Comparison of ENCODE assay signal across 8 cellular contexts in the genomic region with DNA sequence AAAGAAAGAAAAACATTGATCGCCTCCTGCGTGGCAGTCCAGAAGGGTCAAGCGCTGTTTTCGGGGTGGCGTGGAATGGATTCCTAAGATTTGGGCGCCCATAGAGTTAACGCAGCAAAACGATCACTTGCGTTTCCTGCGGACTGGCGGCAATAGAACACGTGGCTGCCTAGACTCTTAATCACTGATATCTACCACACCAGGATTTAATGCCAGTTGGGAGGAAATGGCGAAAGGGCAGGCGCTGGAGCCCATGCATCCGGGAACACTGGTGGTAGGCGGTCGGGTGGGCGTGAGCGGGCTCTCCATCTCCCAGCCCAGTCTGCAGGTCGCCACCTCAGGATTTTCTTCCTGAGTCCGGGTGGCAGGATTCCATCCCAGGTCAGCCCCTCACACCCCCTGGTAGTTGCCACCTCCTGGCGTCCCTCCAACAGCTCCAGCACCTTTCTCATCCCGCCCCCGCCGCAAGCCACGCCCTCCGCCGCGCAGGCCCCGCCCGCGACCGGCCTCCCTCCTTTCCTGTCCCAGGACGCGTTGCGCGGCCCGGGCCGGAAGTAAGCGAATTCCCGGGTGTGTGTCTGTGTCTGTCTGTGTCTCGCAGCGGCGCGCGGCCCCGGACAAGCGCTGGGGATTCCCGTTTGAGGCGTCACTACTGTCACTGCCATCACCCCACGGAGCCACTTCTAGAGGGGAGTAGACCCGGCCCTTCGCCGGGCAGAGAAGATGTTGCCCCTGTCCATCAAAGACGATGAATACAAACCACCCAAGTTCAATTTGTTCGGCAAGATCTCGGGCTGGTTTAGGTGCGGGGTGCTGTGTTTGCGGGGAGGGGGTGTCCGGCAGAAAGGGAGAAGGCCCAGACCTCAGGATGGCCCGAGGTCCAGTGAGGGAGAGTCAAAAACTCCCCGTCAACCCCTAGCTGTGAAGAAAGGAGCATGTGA. TPM values are rescaled to one million over a fixed set of nuclear protein-coding genes. Genes with fewer than 3 reads are reported as not detected.
DNase-seq lines count a peak whose midpoint lies in the region; ATAC-seq, FAIRE-seq and TF ChIP-seq lines count a peak whose summit lies in the region.

Gene SLC30A7 (plus strand): TSS at position 551 of the 941 bp plus-strand sequence. CDS start 173 bp downstream, at position 724.

- in situ Hi-C loops in HAP-1 (cut with MboI; ENCODE audit: low sequenced_read_pairs) = no loop called here

- TF ChIP-seq EP300 in neural cell (conservative IDR thresholded peaks at IDR 0.05; ENCODE audit: poor library complexity, severe bottlenecking) = no peak

- H4K20me1 ChIP-seq in neural cell (ENCODE audit: insufficient read depth) = no peaks in the 10 kb centered on the region

- H3F3A ChIP-seq in neural cell (ENCODE audit: insufficient read depth, low read length, poor library complexity, severe bottlenecking) = peaks cover 5% of the 10 kb centered on the region

- peaks cover 35% of the 10 kb centered on the region for H3K79me2 ChIP-seq in neural cell (replicated peaks; ENCODE audit: insufficient read depth, low read length)

- DNase-seq in HAP-1 (ENCODE audit: low spot score in 2 of 2) = peak; percentile 82 to 98
- peak; percentile 95 for DNase-seq in MG63
- peak; percentile 82 for DNase-seq in SIG-M5 treated with dmso at 0.1 percent for 504 hours (lab: John Stamatoyannopoulos, UW; ENCODE audit: unreplicated experiment)
- DNase-seq in activated gamma-delta T cell treated with Interleukin-2 at 50 U/mL for 16 hours = peak; percentile 93
- peak; percentile 92 for DNase-seq in fibroblast of villous mesenchyme (ENCODE audit: low read depth)
- DNase-seq in stimulated activated naive CD8-positive, alpha-beta T cell treated with anti-CD3 and anti-CD28 coated beads, Interleukin-15, amount 100 ng/mL, for 72 hours = peak; percentile 94 to 95

- H3K4me2 ChIP-seq in neural cell (ENCODE audit: low read length) = peak within 1 kb of the TSS; percentile 91

- H3K27me3 Mint-ChIP-seq in stimulated activated naive CD8-positive, alpha-beta T cell treated with anti-CD3 and anti-CD28 coated beads, Interleukin-15, amount 100 ng/mL, for 72 hours = no peaks in the 10 kb centered on the region

- TF ChIP-seq CTCF in fibroblast of villous mesenchyme (IDR thresholded peaks at IDR 0.05; ENCODE audit: insufficient read depth, low read depth, low read length) (no peak), neural cell (IDR thresholded peaks at IDR 0.05; ENCODE audit: poor library complexity, severe bottlenecking) (no peak)

- no peaks in the 10 kb centered on the region for H3K27me3 ChIP-seq in HAP-1 (ENCODE audit: low read depth)
- H3K27me3 ChIP-seq in MG63 = no peaks in the 10 kb centered on the region
- no peaks in the 10 kb centered on the region for H3K27me3 ChIP-seq in neural cell (ENCODE audit: insufficient read depth, low read depth, low read length)

- TF ChIP-seq RAD21 in neural cell (conservative IDR thresholded peaks at IDR 0.05) = no peak

- peaks cover 1% of the 10 kb centered on the region for H3K9me3 ChIP-seq in HAP-1
- peaks cover 3% of the 10 kb centered on the region for H3K9me3 ChIP-seq in MG63
- H3K9me3 ChIP-seq in neural cell (ENCODE audit: low read length) = no peaks in the 10 kb centered on the region

- peak; percentile 87 for FAIRE-seq in G401.6 (lab: Jason Lieb, UNC)

- peak within 1 kb of the TSS; percentile 99 for H3K4me3 Mint-ChIP-seq in stimulated activated naive CD8-positive, alpha-beta T cell treated with anti-CD3 and anti-CD28 coated beads, Interleukin-15, amount 100 ng/mL, for 72 hours

- H3K4me1 ChIP-seq in HAP-1 = peaks cover 26% of the 10 kb centered on the region

- H3K9me3 Mint-ChIP-seq in stimulated activated naive CD8-positive, alpha-beta T cell treated with anti-CD3 and anti-CD28 coated beads, Interleukin-15, amount 100 ng/mL, for 72 hours = peaks cover 6 to 7% of the 10 kb centered on the region in 2 donors

- peak within 1 kb of the TSS; percentile 88 for H2AFZ ChIP-seq in neural cell (ENCODE audit: low read depth, low read length)

- H3K36me3 ChIP-seq in HAP-1 (replicated peaks) (peaks cover 14% of the 10 kb centered on the region; the same call in 1 of the 2 replicates), MG63 (peaks cover 34% of the 10 kb centered on the region), neural cell (ENCODE audit: insufficient read depth, low read length) (no peaks in the 10 kb centered on the region)

- peak within 1 kb of the TSS; percentile 74 for H3K27ac ChIP-seq in neural cell (ENCODE audit: low read length)

- peak within 1 kb of the TSS; percentile 99 to 100 for H3K27ac Mint-ChIP-seq in stimulated activated naive CD8-positive, alpha-beta T cell treated with anti-CD3 and anti-CD28 coated beads, Interleukin-15, amount 100 ng/mL, for 72 hours

- H3K4me1 Mint-ChIP-seq in stimulated activated naive CD8-positive, alpha-beta T cell treated with anti-CD3 and anti-CD28 coated beads, Interleukin-15, amount 100 ng/mL, for 72 hours = peaks cover 44% of the 10 kb centered on the region

- H3K9me2 ChIP-seq in neural cell (ENCODE audit: insufficient read depth, low read length) = no peaks in the 10 kb centered on the region

- peak; percentile 85 for ATAC-seq in stimulated activated naive CD8-positive, alpha-beta T cell treated with anti-CD3 and anti-CD28 coated beads, Interleukin-15, amount 100 ng/mL, for 72 hours

- peak within 1 kb of the TSS; percentile 83 for H3K9ac ChIP-seq in neural cell (ENCODE audit: low read length)

- H3K4me3 ChIP-seq in HAP-1 (peak within 1 kb of the TSS; percentile 80), MG63 (peak within 1 kb of the TSS; percentile 81), fibroblast of villous mesenchyme (ENCODE audit: low read depth, low read length) (peak within 1 kb of the TSS; percentile 98), neural cell (ENCODE audit: low read length) (peak within 1 kb of the TSS; percentile 86)

TF ChIP-seq in neural cell, 6 proteins besides CTCF, POLR2A, EP300 and RAD21:
- TF ChIP-seq POLR2AphosphoS5 (IDR thresholded peaks at IDR 0.05) (peak; percentile 75), REST (IDR thresholded peaks at IDR 0.05; ENCODE audit: borderline replicate concordance) (peak; percentile 60), MXI1 (conservative IDR thresholded peaks at IDR 0.05; ENCODE audit: poor library complexity, severe bottlenecking) (no peak), TAF1 (IDR thresholded peaks at IDR 0.05; ENCODE audit: low read depth) (peak; percentile 46)

RNA-seq across cellular contexts. Expression of gene SLC30A7, which starts in this region (rescaled TPM):
- 15.2 and 26.6 TPM in 2 replicates for total RNA-seq in MG63 (2014; rRNA removed; shearing (Covaris generic); ENCODE audit: low replicate concordance)
- total RNA-seq in fibroblast of villous mesenchyme = 52.5 and 90.7 TPM in 2 replicates
- polyA plus RNA-seq in neural cell = 19.8 and 20.8 TPM in 2 replicates
- 36.5 and 48.6 TPM in 2 replicates for polyA minus RNA-seq in neural cell

Comparison
In these comparisons a context has a peak if more than half of its experiments do, and no peak if none do; other contexts are left out.
1. Peak in every context shown above with its lines: DNase-seq, ATAC-seq, H3K4me3 ChIP-seq and H3K27ac ChIP-seq.